ENCODE assay signal across 14 cellular contexts in genomic region chr7:55476852-55477780, GRCh38.
A peak's percentile ranks its signal among the peaks of the same experiment; 100 is the strongest.
DNase-seq lines count a peak whose midpoint lies in the region; ATAC-seq and TF ChIP-seq lines count a peak whose summit lies in the region.
"Had no signal": no experiment of that assay in that cellular context is flagged by ENCODE, and none has a peak within 500 bp of the region (broad histone marks: within the 10 kb centered on the region; RNA-seq: fewer than 3 reads in every experiment).

No MANE protein-coding gene starts in this region.

- TF ChIP-seq CTCF in esophagus muscularis mucosa (IDR thresholded peaks at IDR 0.05) (no peak), GM10266 (IDR thresholded peaks at IDR 0.05; ENCODE audit: control insufficient read depth, insufficient read depth, low read depth, missing control alignments) (no peak)

- no peak for ATAC-seq in stimulated activated effector memory CD8-positive, alpha-beta T cell treated with anti-CD3 and anti-CD28 coated beads, Interleukin-12 subunit alpha, Interleukin-12 subunit beta, amount 100 ng/mL, for 72 hours

- no peaks in the 10 kb centered on the region for H3K27me3 ChIP-seq in esophagus muscularis mucosa
- H3K27me3 ChIP-seq: esophagus squamous epithelium, thyroid gland had no signal

- CTCF ChIA-PET in activated CD4-positive, alpha-beta memory T cell treated with anti-CD3 and anti-CD28 coated beads, Interleukin-2, amount 10 ng/mL, durations not matched to agents 7 days and 5 days (lab: Charles Lee) = no interaction called here

- H3K9me3 ChIP-seq in esophagus muscularis mucosa = no peaks in the 10 kb centered on the region
- H3K9me3 ChIP-seq: esophagus squamous epithelium, thyroid gland had no signal

- no peak overlapping the region for H3K4me3 ChIP-seq in esophagus muscularis mucosa
- H3K4me3 ChIP-seq: esophagus squamous epithelium, thyroid gland had no signal

- POLR2A ChIA-PET in activated CD4-positive, alpha-beta memory T cell treated with anti-CD3 and anti-CD28 coated beads, Interleukin-2, amount 10 ng/mL, durations not matched to agents 7 days and 5 days (lab: Charles Lee) = interaction anchor here (1.0 to 1.1 kb wide), 3 partner anchors 10 to 57 kb away, joined by 3 to 6 read pairs (median 3); no protein-coding TSS in a partner anchor

- no peaks in the 10 kb centered on the region for H3K27me3 Mint-ChIP-seq in activated T-cell treated with anti-CD3 and anti-CD28 coated beads, Interleukin-2, amount 50 U/mL, for 24 hours
- peaks cover 1% of the 10 kb centered on the region for H3K27me3 Mint-ChIP-seq in activated CD4-positive, alpha-beta memory T cell treated with anti-CD3 and anti-CD28 coated beads, Interleukin-2, amount 10 ng/mL, durations not matched to agents 7 days and 5 days

- peak overlapping the region; percentile 76 for H3K27ac Mint-ChIP-seq in activated T-cell treated with anti-CD3 and anti-CD28 coated beads, Interleukin-2, amount 50 U/mL, for 24 hours
- H3K27ac Mint-ChIP-seq in activated CD4-positive, alpha-beta memory T cell treated with anti-CD3 and anti-CD28 coated beads, Interleukin-2, amount 10 ng/mL, durations not matched to agents 7 days and 5 days = no peak overlapping the region
- H3K27ac Mint-ChIP-seq in stimulated activated effector memory CD8-positive, alpha-beta T cell treated with anti-CD3 and anti-CD28 coated beads, Interleukin-12 subunit alpha, Interleukin-12 subunit beta, amount 100 ng/mL, for 72 hours = peak overlapping the region; percentile 58

- no peak overlapping the region for H3K27ac ChIP-seq in esophagus muscularis mucosa (replicated peaks in 1 of 4)
- H3K27ac ChIP-seq: esophagus squamous epithelium, thyroid gland had no signal

- no peaks in the 10 kb centered on the region for H3K9me3 Mint-ChIP-seq in activated T-cell treated with anti-CD3 and anti-CD28 coated beads, Interleukin-2, amount 50 U/mL, for 24 hours
- no peaks in the 10 kb centered on the region for H3K9me3 Mint-ChIP-seq in activated CD4-positive, alpha-beta memory T cell treated with anti-CD3 and anti-CD28 coated beads, Interleukin-2, amount 10 ng/mL, durations not matched to agents 7 days and 5 days
- no peaks in the 10 kb centered on the region for H3K9me3 Mint-ChIP-seq in stimulated activated effector memory CD8-positive, alpha-beta T cell treated with anti-CD3 and anti-CD28 coated beads, Interleukin-12 subunit alpha, Interleukin-12 subunit beta, amount 100 ng/mL, for 72 hours

- WGBS in esophagus muscularis mucosa = 93% methylated on average over 10 of the region's 19 CpGs

- no peak for TF ChIP-seq EP300 in esophagus muscularis mucosa (IDR thresholded peaks at IDR 0.05)

- no peak overlapping the region for H3K4me3 Mint-ChIP-seq in activated T-cell treated with anti-CD3 and anti-CD28 coated beads, Interleukin-2, amount 50 U/mL, for 24 hours
- H3K4me3 Mint-ChIP-seq in activated CD4-positive, alpha-beta memory T cell treated with anti-CD3 and anti-CD28 coated beads, Interleukin-2, amount 10 ng/mL, durations not matched to agents 7 days and 5 days = no peak overlapping the region
- H3K4me3 Mint-ChIP-seq in stimulated activated effector memory CD8-positive, alpha-beta T cell treated with anti-CD3 and anti-CD28 coated beads, Interleukin-12 subunit alpha, Interleukin-12 subunit beta, amount 100 ng/mL, for 72 hours = no peak overlapping the region

- TF ChIP-seq POLR2A in esophagus muscularis mucosa (IDR thresholded peaks at IDR 0.05; ENCODE audit: low read depth) = no peak

- no peaks in the 10 kb centered on the region for H3K4me1 ChIP-seq in esophagus muscularis mucosa
- H3K4me1 ChIP-seq: esophagus squamous epithelium, thyroid gland had no signal

- DNase-seq in activated T-cell treated with anti-CD3 and anti-CD28 coated beads, Interleukin-2, amount 50 U/mL, for 24 hours = peak; percentile 28
- DNase-seq in activated T-cell treated with anti-CD3 and anti-CD28 coated beads for 4 hours = no peak
- peak; percentile 10 for DNase-seq in activated CD4-positive, alpha-beta memory T cell treated with anti-CD3 and anti-CD28 coated beads, Interleukin-2, amount 10 ng/mL, durations not matched to agents 7 days and 5 days
- peak; percentile 68 for DNase-seq in esophagus muscularis mucosa (ENCODE audit: extremely low spot score)
- DNase-seq in stimulated activated effector memory CD8-positive, alpha-beta T cell treated with anti-CD3 and anti-CD28 coated beads, Interleukin-12 subunit alpha, Interleukin-12 subunit beta, amount 100 ng/mL, for 72 hours (ENCODE audit: low spot score in 2 of 2) = peak in 1 of 2 donors; percentile 40
- DNase-seq in stimulated activated CD4-positive, alpha-beta T cell treated with anti-CD3 and anti-CD28 coated beads, Interleukin-2, amount 100 ng/mL, for 24 hours = no peak
- DNase-seq in GM10266 (ENCODE audit: extremely low spot score) = no peak
- DNase-seq in SKM-1 treated with dmso at 0.1 percent for 144 hours (lab: John Stamatoyannopoulos, UW; ENCODE audit: unreplicated experiment) = no peak
- DNase-seq: activated CD4-positive, CD25-positive, alpha-beta regulatory T cell; activated effector memory CD4-positive, alpha-beta T cell treated with anti-CD3 and anti-CD28 coated beads, Interleukin-2, amount 50 U/mL, for 16 hours; esophagus squamous epithelium; left ventricle myocardium superior; MM.1S; thyroid gland had no signal

- H3K36me3 Mint-ChIP-seq in activated T-cell treated with anti-CD3 and anti-CD28 coated beads, Interleukin-2, amount 50 U/mL, for 24 hours (ENCODE audit: low read depth) = peaks cover 62% of the 10 kb centered on the region
- H3K36me3 Mint-ChIP-seq in activated CD4-positive, alpha-beta memory T cell treated with anti-CD3 and anti-CD28 coated beads, Interleukin-2, amount 10 ng/mL, durations not matched to agents 7 days and 5 days (ENCODE audit: low read depth) = peaks cover 15% of the 10 kb centered on the region
- H3K36me3 Mint-ChIP-seq in stimulated activated effector memory CD8-positive, alpha-beta T cell treated with anti-CD3 and anti-CD28 coated beads, Interleukin-12 subunit alpha, Interleukin-12 subunit beta, amount 100 ng/mL, for 72 hours = peaks cover 20% of the 10 kb centered on the region

- H3K4me1 Mint-ChIP-seq in activated T-cell treated with anti-CD3 and anti-CD28 coated beads, Interleukin-2, amount 50 U/mL, for 24 hours (ENCODE audit: low read depth) = peaks cover 79% of the 10 kb centered on the region
- peaks cover 42% of the 10 kb centered on the region for H3K4me1 Mint-ChIP-seq in activated CD4-positive, alpha-beta memory T cell treated with anti-CD3 and anti-CD28 coated beads, Interleukin-2, amount 10 ng/mL, durations not matched to agents 7 days and 5 days
- H3K4me1 Mint-ChIP-seq in stimulated activated effector memory CD8-positive, alpha-beta T cell treated with anti-CD3 and anti-CD28 coated beads, Interleukin-12 subunit alpha, Interleukin-12 subunit beta, amount 100 ng/mL, for 72 hours = peaks cover 61% of the 10 kb centered on the region

- peaks cover 0 to 30% (median 8%) of the 10 kb centered on the region in 4 donors for H3K36me3 ChIP-seq in esophagus muscularis mucosa
- H3K36me3 ChIP-seq: thyroid gland had no signal

- intact Hi-C loops in esophagus muscularis mucosa (cut with DNase I) = no loop called here

Comparison
In these comparisons a context has a peak if more than half of its experiments do, and no peak if none do; other contexts are left out.
1. DNase-seq: peak in activated T-cell treated with anti-CD3 and anti-CD28 coated beads, Interleukin-2, amount 50 U/mL, for 24 hours (single experiment), activated CD4-positive, alpha-beta memory T cell treated with anti-CD3 and anti-CD28 coated beads, Interleukin-2, amount 10 ng/mL, durations not matched to agents 7 days and 5 days (single experiment) and esophagus muscularis mucosa (single experiment); none in activated T-cell treated with anti-CD3 and anti-CD28 coated beads for 4 hours (single experiment), stimulated activated CD4-positive, alpha-beta T cell treated with anti-CD3 and anti-CD28 coated beads, Interleukin-2, amount 100 ng/mL, for 24 hours (0 of 2), GM10266 (single experiment) and SKM-1 treated with dmso at 0.1 percent for 144 hours (single experiment).